8 cellular contexts compared by ENCODE assay signal in genomic region chr6:159789377-159790148, GRCh38. TPM values are rescaled to one million over a fixed set of nuclear protein-coding genes. Genes with fewer than 3 reads are reported as not detected.
A peak's percentile ranks its signal among the peaks of the same experiment; 100 is the strongest.
DNase-seq lines count a peak whose midpoint lies in the region; ATAC-seq, FAIRE-seq and TF ChIP-seq lines count a peak whose summit lies in the region.

Gene TCP1, minus strand, starts transcription at chr6:159789602. Its CDS starts 134 bp downstream, at chr6:159789468.

- H3K9me3 Mint-ChIP-seq in endothelial cell (ENCODE audit: unreplicated experiment) (no peaks in the 10 kb centered on the region), mesothelial cell of epicardium (no peaks in the 10 kb centered on the region)

- peaks cover 28% of the 10 kb centered on the region for H3K4me1 Mint-ChIP-seq in endothelial cell (ENCODE audit: unreplicated experiment)
- H3K4me1 Mint-ChIP-seq in mesothelial cell of epicardium, result peaks cover 31% of the 10 kb centered on the region

- peak; percentile 67 for ATAC-seq in GM21526 (IDR thresholded peaks at IDR 0.05; ENCODE audit: low FRiP score, unreplicated experiment)

- H3K27ac ChIP-seq in OCI-LY7 (ENCODE audit: low read depth, low read length, poor library complexity, severe bottlenecking), result peak within 1 kb of the TSS; percentile 88

- peak within 1 kb of the TSS; percentile 81; the same call in 1 of the 2 replicates for H2AFZ ChIP-seq in OCI-LY7 (ENCODE audit: low read length)

- H3K4me3 Mint-ChIP-seq in endothelial cell (ENCODE audit: unreplicated experiment) (peak within 1 kb of the TSS; percentile 98), mesothelial cell of epicardium (peak within 1 kb of the TSS; percentile 98)

- H3K4me3 ChIP-seq in OCI-LY7 (ENCODE audit: low read depth, low read length, poor library complexity, severe bottlenecking), result peak within 1 kb of the TSS; percentile 99

- H3K9me3 ChIP-seq in OCI-LY7 (ENCODE audit: low read length), result no peaks in the 10 kb centered on the region

- no peaks in the 10 kb centered on the region for H3K9me2 ChIP-seq in OCI-LY7 (ENCODE audit: insufficient read depth, low read length)

- TF ChIP-seq CTCF in D721Med (IDR thresholded peaks at IDR 0.05; ENCODE audit: insufficient read depth, missing control alignments) (no peak), OCI-LY7 (conservative IDR thresholded peaks at IDR 0.05; ENCODE audit: low read length) (no peak), endothelial cell (IDR thresholded peaks at IDR 0.05; ENCODE audit: unreplicated experiment) (no peak), mesothelial cell of epicardium (IDR thresholded peaks at IDR 0.05; ENCODE audit: unreplicated experiment) (no peak)

- FAIRE-seq in D721Med (lab: Jason Lieb, UNC), result no peak

- peaks cover 62% of the 10 kb centered on the region for H3K4me1 ChIP-seq in OCI-LY7 (ENCODE audit: insufficient read depth, low read length, poor library complexity, severe bottlenecking)

- H3K4me2 ChIP-seq in OCI-LY7 (ENCODE audit: low read length), result peak within 1 kb of the TSS; percentile 98

- intact Hi-C loops in OCI-LY7 (cut with micrococcal nuclease; ENCODE audit: unreplicated experiment), result loop anchor here (1.0 to 10.0 kb wide), 5 partner anchors 27 to 175 kb away; partner anchors contain the start of genes ACAT2, IGF2R, SOD2 and WTAP

- H3K36me3 ChIP-seq in OCI-LY7 (ENCODE audit: insufficient read depth, low read length), result peaks cover 86% of the 10 kb centered on the region

- H3K27ac Mint-ChIP-seq in endothelial cell (ENCODE audit: unreplicated experiment), result peak within 1 kb of the TSS; percentile 88
- peak within 1 kb of the TSS; percentile 97 for H3K27ac Mint-ChIP-seq in mesothelial cell of epicardium

- peaks cover 39% of the 10 kb centered on the region for H3K36me3 Mint-ChIP-seq in endothelial cell (ENCODE audit: low read depth, unreplicated experiment)
- H3K36me3 Mint-ChIP-seq in mesothelial cell of epicardium, result peaks cover 28% of the 10 kb centered on the region

- peaks cover 12% of the 10 kb centered on the region for H3K27me3 Mint-ChIP-seq in endothelial cell (ENCODE audit: unreplicated experiment)
- H3K27me3 Mint-ChIP-seq in mesothelial cell of epicardium (ENCODE audit: low read depth), result no peaks in the 10 kb centered on the region

- POLR2A ChIA-PET in OCI-LY7 (lab: Charles Lee), result interaction anchor here (0.7 to 3.5 kb wide), 26 partner anchors 8 to 572 kb away, joined by 3 to 48 read pairs (median 4); partner anchors contain the start of genes ACAT2 and WTAP

- H3K79me2 ChIP-seq in OCI-LY7 (ENCODE audit: insufficient read depth, low read depth, low read length), result peaks cover 90% of the 10 kb centered on the region

- CTCF ChIA-PET in OCI-LY7 (lab: Charles Lee; ENCODE audit: unreplicated experiment), result interaction anchor here (0.6 to 0.7 kb wide), 2 partner anchors 71 to 98 kb away, joined by 3 read pairs; no protein-coding TSS in a partner anchor

- H4K20me1 ChIP-seq in OCI-LY7 (ENCODE audit: insufficient read depth, low read length), result peaks cover 49% of the 10 kb centered on the region

- DNase-seq in D721Med (ENCODE audit: insufficient read length, low spot score) (peak; percentile 90), HuH-7.5 (ENCODE audit: low spot score) (peak; percentile 87), OCI-LY7 (ENCODE audit: low spot score) (peak; percentile 99), activated T-cell treated with anti-CD3 and anti-CD28 coated beads for 1 hour (ENCODE audit: low read depth) (peak; percentile 99), endothelial cell (ENCODE audit: low spot score) (peak; percentile 95), mesothelial cell of epicardium (ENCODE audit: low spot score in 2 of 2, unreplicated experiment in 2 of 2) (peak; percentile 96 to 98)
- peak; percentile 98 to 99 for DNase-seq in stimulated activated CD8-positive, alpha-beta memory T cell treated with anti-CD3 and anti-CD28 coated beads, Interleukin-15, amount 100 ng/mL, for 48 hours (ENCODE audit: low read depth in 2 of 2)

- BruUV-seq in OCI-LY7 (replicated peaks; lab: Mats Ljungman, UMichigan), result no TSS peak

RNA-seq across cellular contexts. Expression of gene TCP1, which starts in this region (rescaled TPM):
- 319 and 321 TPM in 2 replicates for total RNA-seq in OCI-LY7 (2014; rRNA removed; shearing (Covaris generic))
- 340 and 386 TPM in 2 replicates for total RNA-seq in OCI-LY7 (2022)
- total RNA-seq in endothelial cell (ENCODE audit: unreplicated experiment), result 213 TPM
- total RNA-seq in mesothelial cell of epicardium, result 185 to 192 TPM (median 186 TPM) in 3 replicates

Comparison
In these comparisons a context has a peak if more than half of its experiments do, and no peak if none do; other contexts are left out.
1. Peak in every context shown above with its lines: DNase-seq, ATAC-seq, H3K4me3 ChIP-seq and H3K27ac ChIP-seq.